ENCODE assay signal across 1 cellular context in the genomic region with DNA sequence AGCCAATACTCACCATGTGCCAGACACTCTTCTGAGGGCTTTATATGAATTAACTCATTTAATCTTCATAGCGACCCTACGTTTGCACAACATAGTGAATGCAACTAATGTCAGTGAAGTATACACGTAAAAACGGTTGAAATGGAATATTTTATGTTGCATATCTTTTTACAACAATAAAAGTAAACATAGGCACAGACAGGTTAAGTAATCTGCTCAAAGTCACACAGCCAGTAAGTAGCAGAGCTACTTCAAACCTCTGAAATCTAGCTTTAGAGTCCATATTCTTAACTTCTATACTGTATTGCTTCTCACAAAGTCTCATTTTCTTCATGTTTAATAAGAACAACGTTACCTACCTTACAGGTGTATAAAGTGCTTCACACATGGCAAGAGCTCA.
TF ChIP-seq lines count a peak whose summit lies in the region.

No MANE protein-coding gene starts in this region.

TF ChIP-seq in H1, 55 proteins besides CTCF, POLR2A, EP300 and RAD21:
- TF ChIP-seq MAFK (IDR thresholded peaks at IDR 0.05; ENCODE audit: low read depth, low read length): no peak
